ENCODE assay signal across 8 cellular contexts in the genomic region with DNA sequence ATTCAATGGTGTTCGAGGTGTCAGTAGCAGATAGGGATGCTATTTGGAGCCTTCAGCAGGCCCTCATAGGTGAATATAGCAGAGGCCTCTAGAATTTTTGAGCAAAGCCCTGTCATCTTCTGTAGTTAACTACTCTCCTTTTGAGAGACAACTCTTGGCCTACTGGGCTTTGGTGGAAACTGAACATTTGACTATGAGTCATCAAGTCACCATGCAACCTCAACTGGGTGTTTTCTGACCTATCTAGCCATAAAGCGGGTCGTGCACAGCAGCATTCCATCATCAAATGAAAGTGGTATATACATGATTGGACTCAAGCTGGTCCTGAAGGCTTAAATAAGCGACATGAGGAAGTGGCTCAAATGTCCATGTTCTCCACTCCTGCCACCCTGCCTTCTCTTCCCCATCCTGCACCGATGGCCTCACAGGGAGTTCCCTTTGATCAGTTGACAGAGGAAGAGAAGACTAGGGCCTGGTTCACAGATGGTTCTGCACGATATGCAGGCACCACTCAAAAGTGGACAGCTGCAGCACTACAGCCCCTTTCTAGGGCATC.
DNase-seq lines count a peak whose midpoint lies in the region; ATAC-seq and TF ChIP-seq lines count a peak whose summit lies in the region.
"Not testable (repeated sequence)": the region's sequence is repeated elsewhere in the genome, so short reads cannot be mapped to it uniquely, and the experiment has no call there.

No MANE protein-coding gene starts in this region.

- H3K27me3 ChIP-seq in spleen (replicated peaks in 1 of 7), result not testable (repeated sequence)

- H3K27ac ChIP-seq in spleen, result not testable (repeated sequence)

- not testable (repeated sequence) for TF ChIP-seq CTCF in spleen (IDR thresholded peaks at IDR 0.05 in 8 of 11, conservative IDR thresholded peaks at IDR 0.05 in 3 of 11)

- H3K9me3 ChIP-seq in spleen, result not testable (repeated sequence)

- not testable (repeated sequence) for H3K4me3 ChIP-seq in spleen

- intact Hi-C loops in spleen (cut with DNase I; ENCODE audit: low total_unique reads), result not testable (repeated sequence)

- WGBS in spleen, 5 donors, result 73 to 79% (median 76%) methylated on average over 6 of the region's 6 CpGs

- TF ChIP-seq POLR2A in spleen (IDR thresholded peaks at IDR 0.05), result not testable (repeated sequence)

- peaks cover 0 to 21% (median 11%) of the 10 kb centered on the region in 6 donors for H3K4me1 ChIP-seq in spleen

- peak; percentile 38 for ATAC-seq in GM18498 (IDR thresholded peaks at IDR 0.05; ENCODE audit: unreplicated experiment)
- peak; percentile 37 for ATAC-seq in GM19025 (IDR thresholded peaks at IDR 0.05; ENCODE audit: low read depth, unreplicated experiment)
- ATAC-seq in GM21528 (IDR thresholded peaks at IDR 0.05; ENCODE audit: low FRiP score, unreplicated experiment), result peak; percentile 18
- ATAC-seq in HG02840 (IDR thresholded peaks at IDR 0.05; ENCODE audit: low FRiP score, unreplicated experiment), result peak; percentile 30
- ATAC-seq in HG03108 (IDR thresholded peaks at IDR 0.05; ENCODE audit: unreplicated experiment), result peak; percentile 32
- ATAC-seq in HG03575 (IDR thresholded peaks at IDR 0.05; ENCODE audit: extremely low read depth, insufficient number of reproducible peaks, low FRiP score, unreplicated experiment), result peak; percentile 26

- peak; percentile 9 to 32 for DNase-seq in activated CD4-positive, alpha-beta T cell treated with anti-CD3 and anti-CD28 coated beads, Interleukin-2, amount 50 U/mL, for 48 hours
- DNase-seq in spleen, result peak; percentile 27

- not testable (repeated sequence) for H3K36me3 ChIP-seq in spleen
